ENCODE assay signal across 8 cellular contexts in the genomic region with DNA sequence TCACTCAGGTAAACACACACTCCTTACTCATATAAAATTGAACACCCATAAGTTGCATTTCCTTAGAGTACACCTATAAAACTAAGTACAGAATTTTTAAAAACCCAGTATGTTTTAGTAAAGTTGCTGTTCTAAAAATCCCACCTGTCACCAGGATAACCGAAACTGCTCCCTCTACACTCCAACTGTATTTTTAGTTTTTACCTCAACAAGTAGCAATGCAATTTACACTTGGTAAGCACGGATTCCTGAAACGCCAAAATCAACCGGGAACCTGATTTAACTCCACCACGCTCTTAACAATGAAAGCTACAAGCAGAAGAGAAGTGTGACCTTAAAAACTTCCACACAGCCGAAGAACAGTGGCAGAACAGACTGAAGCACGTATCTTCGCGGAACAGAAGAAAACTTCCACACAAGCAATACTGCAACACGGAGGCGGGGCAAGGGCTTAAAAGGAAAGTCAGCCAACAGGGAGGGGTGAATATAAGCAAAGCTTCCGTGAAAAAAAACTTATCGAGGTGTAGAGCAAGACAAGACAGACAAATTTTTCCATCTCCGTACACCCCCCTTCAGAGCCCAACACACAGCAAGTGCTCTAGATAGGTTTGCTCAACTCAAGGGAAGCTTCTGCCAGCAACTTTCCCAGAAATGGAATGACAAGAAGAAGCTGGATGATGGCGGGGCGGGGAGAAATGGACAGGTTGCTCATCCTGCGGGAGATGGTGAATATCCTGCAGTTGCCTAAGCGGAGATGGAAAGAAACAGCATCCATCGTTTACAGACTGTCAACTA. TPM values are rescaled to one million over a fixed set of nuclear protein-coding genes. Genes with fewer than 3 reads are reported as not detected.
DNase-seq lines count a peak whose midpoint lies in the region; ATAC-seq and TF ChIP-seq lines count a peak whose summit lies in the region.

No MANE protein-coding gene starts in this region.

- WGBS in hepatocyte (ENCODE audit: low lambda C conversion rate, missing lambda C conversion rate) = 4% methylated on average over 19 of the region's 19 CpGs

- H3K4me1 Mint-ChIP-seq in HFFc6 (ENCODE audit: low read depth) = peaks cover 43% of the 10 kb centered on the region
- peaks cover 36% of the 10 kb centered on the region for H3K4me1 Mint-ChIP-seq in T-helper 17 cell

- peak overlapping the region; percentile 94 for H3K4me3 ChIP-seq in BE2C (ENCODE audit: low read depth, low read length)
- peak overlapping the region; percentile 58 for H3K4me3 ChIP-seq in hepatocyte
- H3K4me3 ChIP-seq in skeletal muscle cell (ENCODE audit: low read depth, low read length) = peak overlapping the region; percentile 70

- H4K20me1 ChIP-seq in hepatocyte (ENCODE audit: insufficient read depth, poor library complexity, severe bottlenecking) = peaks cover 51% of the 10 kb centered on the region

- H2AFZ ChIP-seq in hepatocyte = no peak overlapping the region

- H3K9me2 ChIP-seq in hepatocyte (replicated peaks; ENCODE audit: insufficient read depth) = no peaks in the 10 kb centered on the region

- no peaks in the 10 kb centered on the region for H3K27me3 ChIP-seq in BE2C
- H3K27me3 ChIP-seq in hepatocyte = no peaks in the 10 kb centered on the region

- H3K36me3 ChIP-seq in BE2C (no peaks in the 10 kb centered on the region), hepatocyte (replicated peaks; ENCODE audit: insufficient read depth, low read depth) (no peaks in the 10 kb centered on the region)

- H3K79me2 ChIP-seq in hepatocyte = peaks cover 59% of the 10 kb centered on the region

- H3K27ac Mint-ChIP-seq in HFFc6 = peak overlapping the region; percentile 65
- H3K27ac Mint-ChIP-seq in T-helper 17 cell = peak overlapping the region; percentile 88

- H3K4me1 ChIP-seq in BE2C (peaks cover 6% of the 10 kb centered on the region; the same call in 1 of the 2 replicates), hepatocyte (ENCODE audit: insufficient read depth) (peaks cover 38% of the 10 kb centered on the region)

- H3K9me3 ChIP-seq in BE2C (no peaks in the 10 kb centered on the region), T-helper 17 cell (ENCODE audit: control insufficient read depth, low read length, poor library complexity, severe bottlenecking) (no peaks in the 10 kb centered on the region), hepatocyte (ENCODE audit: low read depth) (no peaks in the 10 kb centered on the region)

- H3K27ac ChIP-seq in hepatocyte = peak overlapping the region; percentile 98

- H3K27me3 Mint-ChIP-seq in HFFc6 (ENCODE audit: insufficient read depth) (peaks cover 4% of the 10 kb centered on the region; the same call in 1 of the 2 replicates), T-helper 17 cell (peaks cover 9% of the 10 kb centered on the region)

- DNase-seq in BE2C = peak; percentile 13
- DNase-seq in HFFc6 = peak; percentile 18
- peak; percentile 18 to 40 (median 23) for DNase-seq in T-helper 17 cell
- peak in 30 of 58 donors; percentile 3 to 56 (median 30) for DNase-seq in anterior cingulate cortex (lab: John Stamatoyannopoulos, UW)
- DNase-seq in hepatocyte (ENCODE audit: low spot score) = peak; percentile 81
- peak; percentile 17 for DNase-seq in skeletal muscle cell (ENCODE audit: low read depth)
- no peak for DNase-seq in NCI-H774 (lab: John Stamatoyannopoulos, UW)

- no peaks in the 10 kb centered on the region for H3K9me3 Mint-ChIP-seq in HFFc6

- peak overlapping the region; percentile 82 for H3K4me2 ChIP-seq in hepatocyte

- peak overlapping the region; percentile 92 for H3K4me3 Mint-ChIP-seq in HFFc6
- peak overlapping the region; percentile 92 for H3K4me3 Mint-ChIP-seq in T-helper 17 cell

- peak; percentile 35 for ATAC-seq in T-helper 17 cell
- ATAC-seq in GM18909 (IDR thresholded peaks at IDR 0.05; ENCODE audit: poor library complexity, unreplicated experiment) = no peak

- peaks cover 6% of the 10 kb centered on the region; the same call in 1 of the 2 replicates for H3K36me3 Mint-ChIP-seq in HFFc6 (ENCODE audit: low read depth)
- no peaks in the 10 kb centered on the region for H3K36me3 Mint-ChIP-seq in T-helper 17 cell (ENCODE audit: low read depth)

- TF ChIP-seq CTCF in BE2C (IDR thresholded peaks at IDR 0.05; ENCODE audit: low read depth, low read length) = no peak
- peak; percentile 34; the same call in 1 of the 2 replicates for TF ChIP-seq CTCF in HFFc6 (IDR thresholded peaks at IDR 0.05)
- TF ChIP-seq CTCF in hepatocyte (IDR thresholded peaks at IDR 0.05; ENCODE audit: poor library complexity) = no peak

RNA-seq across cellular contexts. Expression of a gene that starts 1.4 kb away (rescaled TPM):
- polyA plus RNA-seq in BE2C (2012; ENCODE audit: insufficient read depth, insufficient read length, low read depth) = 71.9 TPM
- total RNA-seq in HFFc6 (2021; fragmentation: NEBNext Ultra II Directional; extraction: Animal tissue kit (Norgen Biotek cat#: 25700)) = 10 to 100 TPM; 85.6 to 95.4 (median 87.9) TPM
- total RNA-seq in T-helper 17 cell (10 to 100 TPM; 45.6 to 62.5 TPM), hepatocyte (79.2 and 84.5 TPM in 2 replicates)
- polyA plus RNA-seq in hepatocyte = 64.7 and 72.9 TPM in 2 replicates

RNA-seq across cellular contexts. Expression of a gene that starts 32.5 kb away (rescaled TPM):
- 162 TPM for polyA plus RNA-seq in BE2C (2012; ENCODE audit: insufficient read depth, insufficient read length, low read depth)
- 10 to 100 TPM; 26.8 to 32.2 (median 30.5) TPM for total RNA-seq in HFFc6 (2021; fragmentation: NEBNext Ultra II Directional; extraction: Animal tissue kit (Norgen Biotek cat#: 25700))
- 10 to 100 TPM; 84.1 to 87.5 TPM for total RNA-seq in T-helper 17 cell
- 29.1 and 30.1 TPM in 2 replicates for total RNA-seq in hepatocyte
- polyA plus RNA-seq in hepatocyte = 33.9 and 37.0 TPM in 2 replicates
